ENCODE assay signal across 23 cellular contexts in the genomic region with DNA sequence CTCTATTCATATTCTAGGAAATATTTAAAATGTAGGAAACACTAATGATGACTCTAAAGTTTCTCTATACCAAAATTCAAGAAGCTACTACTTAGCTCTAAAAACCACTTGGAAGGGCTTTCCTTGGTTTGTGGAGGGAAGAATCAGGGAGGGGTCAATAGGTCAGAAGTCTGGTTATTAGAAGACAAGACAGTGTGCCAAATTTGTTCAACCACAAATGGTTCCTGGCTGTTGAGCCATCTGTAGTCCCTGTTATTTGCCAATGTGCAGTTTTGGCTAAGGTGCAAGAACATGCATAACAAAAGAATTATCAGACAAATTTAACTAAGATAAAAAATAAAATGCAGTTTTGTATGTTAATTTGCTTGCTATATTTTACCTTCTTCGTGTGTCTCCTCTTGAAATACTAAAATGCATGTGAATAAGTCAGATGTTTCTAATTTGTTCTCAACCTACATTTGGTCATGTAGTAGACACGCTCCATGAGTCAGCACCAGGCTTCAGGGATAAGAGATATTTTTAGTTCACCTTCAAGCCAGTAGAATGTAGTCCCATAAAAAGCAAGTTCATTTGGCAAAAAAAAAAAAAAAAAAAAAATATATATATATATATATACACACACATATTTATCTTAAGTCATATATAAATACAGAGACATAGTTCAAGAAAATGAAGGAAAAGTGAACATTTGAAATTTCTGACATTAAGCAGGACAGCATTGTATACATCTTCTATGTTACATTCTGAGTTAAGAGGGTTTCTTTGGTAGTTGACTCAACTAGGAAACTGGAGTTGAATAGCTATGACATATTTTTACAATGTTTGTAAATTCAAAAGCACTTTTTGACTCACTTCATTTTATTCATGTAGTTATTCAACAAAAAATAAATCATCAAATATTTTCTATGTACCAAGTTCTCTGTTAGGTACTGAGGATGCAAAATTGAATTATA.
DNase-seq lines count a peak whose midpoint lies in the region; ATAC-seq, FAIRE-seq and TF ChIP-seq lines count a peak whose summit lies in the region.
"Had no signal": no experiment of that assay in that cellular context is flagged by ENCODE, and none has a peak within 500 bp of the region (broad histone marks: within the 10 kb centered on the region; RNA-seq: fewer than 3 reads in every experiment).

No MANE protein-coding gene starts in this region.

- no peaks in the 10 kb centered on the region for H3K36me3 Mint-ChIP-seq in activated CD4-positive, alpha-beta T cell treated with anti-CD3 and anti-CD28 coated beads, Interleukin-2, amount 10 ng/mL, durations not matched to agents 7 days and 5 days (ENCODE audit: low read depth)
- H3K36me3 Mint-ChIP-seq: activated naive CD4-positive, alpha-beta T cell treated with anti-CD3 and anti-CD28 coated beads, Interleukin-2, amount 50 U/mL, for 72 hours had no signal

- H3K4me1 ChIP-seq in psoas muscle (no peaks in the 10 kb centered on the region), prostate gland (replicated peaks) (no peaks in the 10 kb centered on the region), mesendoderm (ENCODE audit: control insufficient read depth, low read depth, low read length) (no peaks in the 10 kb centered on the region)
- H3K4me1 ChIP-seq: BLaER1 treated with 17β-estradiol and CSF1 and Interleukin-3, amounts not matched to agents 10 nM and 100 nM; spleen had no signal

- H3K79me1 ChIP-seq in mesendoderm (ENCODE audit: low read length), result no peaks in the 10 kb centered on the region

- H3K4me2 ChIP-seq in mesendoderm (ENCODE audit: low read length), result no peak overlapping the region
- H3K4me2 ChIP-seq: BLaER1 treated with 17β-estradiol and CSF1 and Interleukin-3, amounts not matched to agents 10 nM and 100 nM had no signal

- POLR2A ChIA-PET in activated CD4-positive, alpha-beta T cell treated with anti-CD3 and anti-CD28 coated beads, Interleukin-2, amount 10 ng/mL, durations not matched to agents 7 days and 5 days (lab: Charles Lee), result no interaction called here

- no peak overlapping the region for H2BK120ac ChIP-seq in mesendoderm (ENCODE audit: low read depth, low read length)

- H3K23ac ChIP-seq in mesendoderm (ENCODE audit: low read length), result no peak overlapping the region

- CTCF ChIA-PET in activated CD4-positive, alpha-beta T cell treated with anti-CD3 and anti-CD28 coated beads, Interleukin-2, amount 10 ng/mL, durations not matched to agents 7 days and 5 days (lab: Charles Lee), result no interaction called here

- H3K4me3 ChIP-seq in psoas muscle, result no peak overlapping the region
- no peak overlapping the region for H3K4me3 ChIP-seq in prostate gland
- no peak overlapping the region for H3K4me3 ChIP-seq in mesendoderm (ENCODE audit: low read length)
- H3K4me3 ChIP-seq: BLaER1 treated with 17β-estradiol and CSF1 and Interleukin-3, amounts not matched to agents 10 nM and 100 nM; heart right ventricle; spleen had no signal

- no peak for FAIRE-seq in RCC 7860 (lab: Jason Lieb, UNC)
- FAIRE-seq: endothelial cell of umbilical vein had no signal

- H2BK5ac ChIP-seq in mesendoderm (ENCODE audit: low read length), result no peak overlapping the region

- 26 to 55% (median 44%) methylated on average over 2 of the region's 2 CpGs for WGBS in psoas muscle, 3 donors
- WGBS in prostate gland, result 82% methylated on average over 2 of the region's 2 CpGs
- no CpG with 5 or more reads among the region's 2 CpGs for WGBS in mesendoderm (ENCODE audit: extremely low coverage, insufficient coverage, low lambda C conversion rate)

- no peak overlapping the region for H3K18ac ChIP-seq in mesendoderm (ENCODE audit: low read length)

- H3K9me3 Mint-ChIP-seq in activated CD4-positive, alpha-beta T cell treated with anti-CD3 and anti-CD28 coated beads, Interleukin-2, amount 10 ng/mL, durations not matched to agents 7 days and 5 days, result no peaks in the 10 kb centered on the region
- H3K9me3 Mint-ChIP-seq: activated naive CD4-positive, alpha-beta T cell treated with anti-CD3 and anti-CD28 coated beads, Interleukin-2, amount 50 U/mL, for 72 hours; central memory CD8-positive, alpha-beta T cell; H9 had no signal

- H3K36me3 ChIP-seq in psoas muscle (ENCODE audit: insufficient read depth in 1 of 2, low read depth in 1 of 2), result no peaks in the 10 kb centered on the region
- H3K36me3 ChIP-seq in prostate gland, result no peaks in the 10 kb centered on the region
- no peaks in the 10 kb centered on the region for H3K36me3 ChIP-seq in mesendoderm (ENCODE audit: control insufficient read depth, insufficient read depth, low read length)
- H3K36me3 ChIP-seq: BLaER1 treated with 17β-estradiol and CSF1 and Interleukin-3, amounts not matched to agents 10 nM and 100 nM; heart right ventricle; spleen had no signal

- H3K27me3 ChIP-seq in psoas muscle (ENCODE audit: insufficient read depth in 3 of 3, low read length in 2 of 3), result no peaks in the 10 kb centered on the region
- H3K27me3 ChIP-seq in prostate gland (replicated peaks; ENCODE audit: insufficient read depth), result no peaks in the 10 kb centered on the region
- no peaks in the 10 kb centered on the region for H3K27me3 ChIP-seq in mesendoderm (ENCODE audit: insufficient read depth, low read length, poor library complexity)
- H3K27me3 ChIP-seq: BLaER1 treated with 17β-estradiol and CSF1 and Interleukin-3, amounts not matched to agents 10 nM and 100 nM; heart right ventricle; spleen had no signal

- no peak overlapping the region for H3K9ac ChIP-seq in mesendoderm (ENCODE audit: low read length)
- H3K9ac ChIP-seq: BLaER1 treated with 17β-estradiol and CSF1 and Interleukin-3, amounts not matched to agents 10 nM and 100 nM had no signal

- H4K5ac ChIP-seq in mesendoderm (ENCODE audit: low read length), result no peak overlapping the region

- TF ChIP-seq POLR2A in prostate gland (IDR thresholded peaks at IDR 0.05), result no peak

- no peak overlapping the region for H2AK5ac ChIP-seq in mesendoderm (ENCODE audit: low read length)

- H3K27ac Mint-ChIP-seq in activated CD4-positive, alpha-beta T cell treated with anti-CD3 and anti-CD28 coated beads, Interleukin-2, amount 10 ng/mL, durations not matched to agents 7 days and 5 days, result no peak overlapping the region
- H3K27ac Mint-ChIP-seq: activated naive CD4-positive, alpha-beta T cell treated with anti-CD3 and anti-CD28 coated beads, Interleukin-2, amount 50 U/mL, for 72 hours; H9 had no signal

- H3K79me2 ChIP-seq in mesendoderm (ENCODE audit: control insufficient read depth, insufficient read depth, low read length), result no peaks in the 10 kb centered on the region

- no peak for TF ChIP-seq CTCF in psoas muscle (IDR thresholded peaks at IDR 0.05)
- TF ChIP-seq CTCF in prostate gland (IDR thresholded peaks at IDR 0.05), result no peak

- no peaks in the 10 kb centered on the region for H3K4me1 Mint-ChIP-seq in activated CD4-positive, alpha-beta T cell treated with anti-CD3 and anti-CD28 coated beads, Interleukin-2, amount 10 ng/mL, durations not matched to agents 7 days and 5 days
- H3K4me1 Mint-ChIP-seq: central memory CD8-positive, alpha-beta T cell; H9 had no signal

- ATAC-seq in psoas muscle, result peak in 3 of 4 donors; percentile 48 to 81 (median 76)
- ATAC-seq: Right ventricle myocardium inferior; stimulated activated naive CD8-positive, alpha-beta T cell treated with anti-CD3 and anti-CD28 coated beads, Interleukin-15, Interleukin-2, amounts not matched to agents 100 U/mL and 50 U/mL, for 24 hours had no signal

- H3K4ac ChIP-seq in mesendoderm (ENCODE audit: low read depth, low read length), result no peak overlapping the region

- H3K4me3 Mint-ChIP-seq in activated CD4-positive, alpha-beta T cell treated with anti-CD3 and anti-CD28 coated beads, Interleukin-2, amount 10 ng/mL, durations not matched to agents 7 days and 5 days, result no peak overlapping the region
- H3K4me3 Mint-ChIP-seq: central memory CD8-positive, alpha-beta T cell; H9 had no signal

- no peak overlapping the region for H3K27ac ChIP-seq in psoas muscle
- no peak overlapping the region for H3K27ac ChIP-seq in prostate gland
- no peak overlapping the region for H3K27ac ChIP-seq in mesendoderm (ENCODE audit: low read depth, low read length)
- H3K27ac ChIP-seq: BLaER1 treated with 17β-estradiol and CSF1 and Interleukin-3, amounts not matched to agents 10 nM and 100 nM; heart right ventricle; spleen had no signal

- H2BK15ac ChIP-seq in mesendoderm (replicated peaks; ENCODE audit: low read depth), result no peak overlapping the region

- H3K9me3 ChIP-seq in psoas muscle, result no peaks in the 10 kb centered on the region
- H3K9me3 ChIP-seq in prostate gland, result no peaks in the 10 kb centered on the region
- H3K9me3 ChIP-seq: heart right ventricle, spleen had no signal

- no peaks in the 10 kb centered on the region for H3K27me3 Mint-ChIP-seq in activated CD4-positive, alpha-beta T cell treated with anti-CD3 and anti-CD28 coated beads, Interleukin-2, amount 10 ng/mL, durations not matched to agents 7 days and 5 days
- H3K27me3 Mint-ChIP-seq: central memory CD8-positive, alpha-beta T cell had no signal

- H4K8ac ChIP-seq in mesendoderm (ENCODE audit: low read depth, low read length), result no peak overlapping the region

- H3K56ac ChIP-seq in mesendoderm (ENCODE audit: low read length), result no peak overlapping the region

- DNase-seq in EH (ENCODE audit: low read depth) (peak; percentile 49), LHCN-M2 (ENCODE audit: low read depth) (peak; percentile 22), cerebellar cortex (ENCODE audit: low spot score) (peak; percentile 74), psoas muscle (no peak), RCC 7860 (ENCODE audit: low spot score) (no peak), prostate gland (ENCODE audit: low spot score) (no peak), mesendoderm (no peak)
- no peak for DNase-seq in activated CD4-positive, alpha-beta T cell treated with anti-CD3 and anti-CD28 coated beads, Interleukin-2, amount 10 ng/mL, durations not matched to agents 7 days and 5 days
- DNase-seq: activated CD4-positive, CD25-positive, alpha-beta regulatory T cell treated with anti-CD3 and anti-CD28 coated beads, Interleukin-2, amount 50 U/mL, for 72 hours; H9; heart right ventricle; Kasumi-1; kidney glomerular epithelial cell; midbrain; NCI-H1694 treated with DMSO at 0.1 percent for 48 hours; NCI-H748 treated with DMSO at 0.1 percent for 48 hours; spleen; stimulated activated naive CD8-positive, alpha-beta T cell treated with anti-CD3 and anti-CD28 coated beads, Interleukin-15, Interleukin-2, amounts not matched to agents 100 U/mL and 50 U/mL, for 24 hours had no signal

- intact Hi-C loops in psoas muscle (cut with DNase I) (no loop called here), prostate gland (cut with DNase I) (no loop called here)

Comparison
In these comparisons a context has a peak if more than half of its experiments do, and no peak if none do; other contexts are left out.
1. DNase-seq: peak in EH (single experiment), LHCN-M2 (single experiment) and cerebellar cortex (single experiment); none in psoas muscle (0 of 2), RCC 7860 (single experiment), prostate gland (single experiment), activated CD4-positive, alpha-beta T cell treated with anti-CD3 and anti-CD28 coated beads, Interleukin-2, amount 10 ng/mL, durations not matched to agents 7 days and 5 days (single experiment) and mesendoderm (single experiment).